Comparison of ENCODE assay signal across 16 cellular contexts in the genomic region with DNA sequence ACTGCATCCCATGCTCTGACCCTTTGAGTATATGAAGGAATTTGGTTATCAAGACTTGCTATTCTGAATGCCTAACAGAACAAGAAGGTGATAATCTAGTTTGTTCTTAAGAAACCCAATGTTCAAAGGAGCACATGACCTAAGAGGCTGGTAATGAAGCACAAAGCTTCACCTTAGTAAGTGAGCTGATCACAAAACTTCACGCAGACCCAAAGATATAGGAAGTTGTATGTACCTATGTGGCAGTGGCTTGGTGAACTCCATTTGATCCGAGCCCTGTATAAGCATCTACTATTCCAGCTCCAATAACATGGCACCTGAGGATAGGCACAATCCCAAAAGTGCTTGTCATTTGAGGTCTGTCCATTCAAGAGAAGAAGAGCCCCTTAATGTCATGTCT.
A peak's percentile ranks its signal among the peaks of the same experiment; 100 is the strongest.
DNase-seq lines count a peak whose midpoint lies in the region; ATAC-seq and TF ChIP-seq lines count a peak whose summit lies in the region.
"Had no signal": no experiment of that assay in that cellular context is flagged by ENCODE, and none has a peak within 500 bp of the region (broad histone marks: within the 10 kb centered on the region; RNA-seq: fewer than 3 reads in every experiment).

No MANE protein-coding gene starts in this region.

- H3K36me3 Mint-ChIP-seq in activated T-cell treated with anti-CD3 and anti-CD28 coated beads, Interleukin-2, amount 50 U/mL, for 4 hours (ENCODE audit: insufficient read depth) = peaks cover 13% of the 10 kb centered on the region
- H3K36me3 Mint-ChIP-seq in CD8-positive, alpha-beta T cell = peaks cover 22% of the 10 kb centered on the region
- peaks cover 39% of the 10 kb centered on the region for H3K36me3 Mint-ChIP-seq in activated naive CD8-positive, alpha-beta T cell treated with anti-CD3 and anti-CD28 coated beads for 36 hours
- peaks cover 5% of the 10 kb centered on the region for H3K36me3 Mint-ChIP-seq in natural killer cell treated with Interleukin-12 subunit alpha and Interleukin-12 subunit beta and Interleukin-15 and Interleukin-18, amount 100 ng/mL, for 72 hours

- POLR2A ChIA-PET in CD8-positive, alpha-beta T cell (lab: Charles Lee) = interaction anchor here (0.6 to 2.7 kb wide), 12 partner anchors 8 to 143 kb away, joined by 3 to 10 read pairs (median 3); no protein-coding TSS in a partner anchor

- H3K27ac ChIP-seq in CD8-positive, alpha-beta T cell (ENCODE audit: low read depth, low read length) = no peak overlapping the region
- H3K27ac ChIP-seq: A549, RWPE1 had no signal

- peak overlapping the region; percentile 89 for H3K27ac Mint-ChIP-seq in CD8-positive, alpha-beta T cell
- peak overlapping the region; percentile 89 for H3K27ac Mint-ChIP-seq in activated naive CD8-positive, alpha-beta T cell treated with anti-CD3 and anti-CD28 coated beads for 36 hours
- peak overlapping the region; percentile 92 for H3K27ac Mint-ChIP-seq in natural killer cell treated with Interleukin-12 subunit alpha and Interleukin-12 subunit beta and Interleukin-15 and Interleukin-18, amount 100 ng/mL, for 72 hours

- H3K4me3 Mint-ChIP-seq in activated T-cell treated with anti-CD3 and anti-CD28 coated beads, Interleukin-2, amount 50 U/mL, for 4 hours = peak overlapping the region; percentile 7
- peak overlapping the region; percentile 12 for H3K4me3 Mint-ChIP-seq in CD8-positive, alpha-beta T cell
- H3K4me3 Mint-ChIP-seq in activated naive CD8-positive, alpha-beta T cell treated with anti-CD3 and anti-CD28 coated beads for 36 hours = peak overlapping the region; percentile 27
- no peak overlapping the region for H3K4me3 Mint-ChIP-seq in natural killer cell treated with Interleukin-12 subunit alpha and Interleukin-12 subunit beta and Interleukin-15 and Interleukin-18, amount 100 ng/mL, for 72 hours
- H3K4me3 Mint-ChIP-seq: CD14-positive monocyte had no signal

- DNase-seq in activated T-cell treated with anti-CD3 and anti-CD28 coated beads, Interleukin-2, amount 50 U/mL, for 4 hours = no peak
- no peak for DNase-seq in activated T-cell treated with anti-CD3 and anti-CD28 coated beads, Interleukin-2, amount 50 U/mL, for 1 hour
- DNase-seq in CD8-positive, alpha-beta T cell = peak in 1 of 7 experiments; percentile 33
- no peak for DNase-seq in activated naive CD8-positive, alpha-beta T cell treated with anti-CD3 and anti-CD28 coated beads for 36 hours
- no peak for DNase-seq in natural killer cell treated with Interleukin-12 subunit alpha and Interleukin-12 subunit beta and Interleukin-15 and Interleukin-18, amount 100 ng/mL, for 72 hours (ENCODE audit: low spot score)
- DNase-seq in activated gamma-delta T cell (lab: John Stamatoyannopoulos, UW) = no peak
- DNase-seq in foreskin fibroblast = no peak
- DNase-seq: KG1, NCI-H1048, NCI-H1694, NCI-H2107, NCI-H226 had no signal

- H3K4me1 Mint-ChIP-seq in activated T-cell treated with anti-CD3 and anti-CD28 coated beads, Interleukin-2, amount 50 U/mL, for 4 hours (ENCODE audit: low read depth) = peaks cover 95% of the 10 kb centered on the region
- H3K4me1 Mint-ChIP-seq in CD8-positive, alpha-beta T cell (ENCODE audit: low read depth) = peaks cover 99% of the 10 kb centered on the region
- peaks cover 87% of the 10 kb centered on the region for H3K4me1 Mint-ChIP-seq in activated naive CD8-positive, alpha-beta T cell treated with anti-CD3 and anti-CD28 coated beads for 36 hours
- peaks cover 76 to 83% of the 10 kb centered on the region in 2 donors for H3K4me1 Mint-ChIP-seq in natural killer cell treated with Interleukin-12 subunit alpha and Interleukin-12 subunit beta and Interleukin-15 and Interleukin-18, amount 100 ng/mL, for 72 hours (ENCODE audit: low read depth in 2 of 2)

- no peaks in the 10 kb centered on the region for H3K27me3 Mint-ChIP-seq in activated T-cell treated with anti-CD3 and anti-CD28 coated beads, Interleukin-2, amount 50 U/mL, for 4 hours (ENCODE audit: low read depth)
- no peaks in the 10 kb centered on the region for H3K27me3 Mint-ChIP-seq in CD8-positive, alpha-beta T cell (ENCODE audit: low read depth)
- H3K27me3 Mint-ChIP-seq in activated naive CD8-positive, alpha-beta T cell treated with anti-CD3 and anti-CD28 coated beads for 36 hours = no peaks in the 10 kb centered on the region
- H3K27me3 Mint-ChIP-seq in natural killer cell treated with Interleukin-12 subunit alpha and Interleukin-12 subunit beta and Interleukin-15 and Interleukin-18, amount 100 ng/mL, for 72 hours = no peaks in the 10 kb centered on the region

- H3K36me3 ChIP-seq in CD8-positive, alpha-beta T cell (ENCODE audit: insufficient read depth, low read length) = no peaks in the 10 kb centered on the region

- ATAC-seq in activated T-cell treated with anti-CD3 and anti-CD28 coated beads, Interleukin-2, amount 50 U/mL, for 4 hours = no peak
- ATAC-seq in CD8-positive, alpha-beta T cell = peak; percentile 85
- ATAC-seq in natural killer cell treated with Interleukin-12 subunit alpha and Interleukin-12 subunit beta and Interleukin-15 and Interleukin-18, amount 100 ng/mL, for 72 hours = no peak
- ATAC-seq in GM21390 (IDR thresholded peaks at IDR 0.05; ENCODE audit: unreplicated experiment) = no peak
- ATAC-seq: A549 had no signal

- no peaks in the 10 kb centered on the region for H3K9me3 Mint-ChIP-seq in activated T-cell treated with anti-CD3 and anti-CD28 coated beads, Interleukin-2, amount 50 U/mL, for 4 hours
- H3K9me3 Mint-ChIP-seq in CD8-positive, alpha-beta T cell = no peaks in the 10 kb centered on the region
- peaks cover 2% of the 10 kb centered on the region for H3K9me3 Mint-ChIP-seq in activated naive CD8-positive, alpha-beta T cell treated with anti-CD3 and anti-CD28 coated beads for 36 hours
- H3K9me3 Mint-ChIP-seq in natural killer cell treated with Interleukin-12 subunit alpha and Interleukin-12 subunit beta and Interleukin-15 and Interleukin-18, amount 100 ng/mL, for 72 hours = no peaks in the 10 kb centered on the region
- H3K9me3 Mint-ChIP-seq: CD14-positive monocyte had no signal

- H3K4me1 ChIP-seq in CD8-positive, alpha-beta T cell (ENCODE audit: insufficient read depth, low read length) = peaks cover 92% of the 10 kb centered on the region

- CTCF ChIA-PET in CD8-positive, alpha-beta T cell (lab: Charles Lee) = interaction anchor here (0.9 to 2.1 kb wide), 4 partner anchors 10 to 40 kb away, joined by 3 to 7 read pairs (median 3); no protein-coding TSS in a partner anchor

- TF ChIP-seq CTCF in CD8-positive, alpha-beta T cell (IDR thresholded peaks at IDR 0.05) = no peak
- no peak for TF ChIP-seq CTCF in foreskin fibroblast (IDR thresholded peaks at IDR 0.05; ENCODE audit: low read depth, low read length)

- intact Hi-C loops in CD8-positive, alpha-beta T cell (cut with DNase I, micrococcal nuclease) = loop anchor here in 1 of 2 experiments (1.0 kb wide), 1 partner anchor 9 kb away; no protein-coding TSS in a partner anchor

- H3K4me3 ChIP-seq in CD8-positive, alpha-beta T cell (ENCODE audit: low read depth, low read length) = no peak overlapping the region
- no peak overlapping the region for H3K4me3 ChIP-seq in foreskin fibroblast (ENCODE audit: low read depth in 1 of 2, low read length in 2 of 2)
- H3K4me3 ChIP-seq: A549 had no signal

- no peaks in the 10 kb centered on the region for H3K27me3 ChIP-seq in CD8-positive, alpha-beta T cell (ENCODE audit: insufficient read depth, low read length)

- no peaks in the 10 kb centered on the region for H3K9me3 ChIP-seq in CD8-positive, alpha-beta T cell (ENCODE audit: low read length)
- H3K9me3 ChIP-seq: A549 had no signal
